In the genomic region with DNA sequence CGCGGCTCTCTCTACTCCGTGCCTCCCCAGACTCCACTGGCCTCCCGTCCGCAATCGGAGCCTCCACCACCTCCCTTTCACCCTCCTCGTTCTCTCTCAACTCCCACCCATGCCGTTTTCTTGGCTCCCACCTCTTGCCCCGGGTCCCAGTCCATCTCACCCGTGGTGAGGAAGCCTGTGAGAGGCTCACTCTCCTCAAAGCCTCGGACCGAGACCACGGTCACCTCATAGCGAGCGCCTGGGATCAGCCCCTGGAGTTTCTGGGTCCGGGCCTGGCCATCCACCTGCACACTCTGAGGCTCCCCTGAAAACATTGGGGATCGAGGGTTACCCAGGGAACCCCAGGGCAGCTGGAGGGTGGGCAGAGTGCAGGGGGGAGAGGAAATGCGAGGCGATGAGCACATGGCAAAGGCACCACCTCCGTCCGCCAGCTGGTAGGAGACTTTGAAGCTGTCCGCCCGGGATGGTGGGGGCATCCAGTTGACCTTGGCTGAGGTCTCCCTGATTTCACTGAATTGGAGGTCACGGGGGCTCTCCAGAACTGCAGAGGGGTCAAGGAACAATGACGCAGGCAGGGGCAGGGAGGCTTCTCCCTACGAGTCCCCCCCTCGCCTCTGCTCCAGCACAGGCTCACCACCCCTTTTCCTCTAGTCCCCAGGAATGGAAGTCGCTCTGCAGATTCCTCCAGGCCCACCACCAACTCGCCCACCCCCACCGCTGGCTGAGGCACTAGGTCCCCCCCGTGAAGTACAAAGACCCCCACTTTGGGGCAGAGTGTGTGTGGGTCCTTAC, we compare ENCODE assay signal across 4 cellular contexts. TPM values are rescaled to one million over a fixed set of nuclear protein-coding genes. Genes with fewer than 3 reads are reported as not detected.
"Had no signal": no experiment of that assay in that cellular context is flagged by ENCODE, and none has a peak within 500 bp of the region (broad histone marks: within the 10 kb centered on the region; RNA-seq: fewer than 3 reads in every experiment).

No MANE protein-coding gene starts in this region.

RNA-seq across cellular contexts. Expression of a gene that starts 5.6 kb away (rescaled TPM):
- total RNA-seq: GM23248, H7, HT1080, IMR-90 had no signal
- polyA plus RNA-seq: GM23248 had no signal
